9 cellular contexts compared by ENCODE assay signal in genomic region chr6:10425973-10426780, GRCh38. TPM values are rescaled to one million over a fixed set of nuclear protein-coding genes. Genes with fewer than 3 reads are reported as not detected.
DNase-seq lines count a peak whose midpoint lies in the region; ATAC-seq and TF ChIP-seq lines count a peak whose summit lies in the region.
"Had no signal": no experiment of that assay in that cellular context is flagged by ENCODE, and none has a peak within 500 bp of the region (broad histone marks: within the 10 kb centered on the region; RNA-seq: fewer than 3 reads in every experiment).

No MANE protein-coding gene starts in this region.

- intact Hi-C loops in psoas muscle (cut with DNase I): loop anchor here in 1 of 2 donors (10.0 kb wide), 1 partner anchor 391 kb away; no protein-coding TSS in a partner anchor

- CTCF ChIA-PET in T-cell (lab: Charles Lee): interaction anchor here (0.5 to 0.8 kb wide), 2 partner anchors 9 to 11 kb away, joined by 4 to 5 read pairs; partner anchors contain the start of gene TFAP2A (in 1 of the 2)

- POLR2A ChIA-PET in T-cell (lab: Charles Lee): no interaction called here

- H3K4me1 Mint-ChIP-seq in activated naive CD4-positive, alpha-beta T cell treated with anti-CD3 and anti-CD28 coated beads, Interleukin-2, amount 50 U/mL, for 24 hours: peaks cover 12% of the 10 kb centered on the region
- peaks cover 4 to 23% (median 13%) of the 10 kb centered on the region in 3 donors for H3K4me1 Mint-ChIP-seq in T-cell

- peaks cover 0 to 75% (median 30%) of the 10 kb centered on the region in 3 donors for H3K27me3 ChIP-seq in psoas muscle (ENCODE audit: insufficient read depth in 3 of 3, low read length in 2 of 3)

- peak overlapping the region; percentile 65 for H3K4me3 ChIP-seq in psoas muscle

- peaks cover 54% of the 10 kb centered on the region for H3K27me3 Mint-ChIP-seq in activated naive CD4-positive, alpha-beta T cell treated with anti-CD3 and anti-CD28 coated beads, Interleukin-2, amount 50 U/mL, for 24 hours
- peaks cover 64 to 74% of the 10 kb centered on the region in 2 donors for H3K27me3 Mint-ChIP-seq in T-cell

- ATAC-seq in HG03025 (IDR thresholded peaks at IDR 0.05; ENCODE audit: low FRiP score, unreplicated experiment) (peak; percentile 65), T-cell (replicated peaks in 1 of 4) (peak in 1 of 4 experiments; percentile 43), psoas muscle (peak in 3 of 4 donors; percentile 53 to 70 (median 61))
- ATAC-seq: HCT116 had no signal

- DNase-seq in activated naive CD4-positive, alpha-beta T cell treated with Interleukin-2 at 50 U/mL for 16 hours: no peak
- DNase-seq in T-cell (no peak), glomerular visceral epithelial cell (ENCODE audit: extremely low spot score) (peak; percentile 37), psoas muscle (peak in 1 of 2 donors; percentile 35), middle frontal gyrus (ENCODE audit: extremely low spot score, low spot score) (no peak), COLO829 (ENCODE audit: low spot score) (no peak)

- no peak for TF ChIP-seq CTCF in psoas muscle (IDR thresholded peaks at IDR 0.05)

- H3K4me1 ChIP-seq in psoas muscle: peaks cover 11% of the 10 kb centered on the region

- H3K4me3 Mint-ChIP-seq in activated naive CD4-positive, alpha-beta T cell treated with anti-CD3 and anti-CD28 coated beads, Interleukin-2, amount 50 U/mL, for 24 hours: peak overlapping the region; percentile 65
- H3K4me3 Mint-ChIP-seq in T-cell: peak overlapping the region; percentile 46 to 63 (median 54)

- no peak overlapping the region for H3K27ac Mint-ChIP-seq in activated naive CD4-positive, alpha-beta T cell treated with anti-CD3 and anti-CD28 coated beads, Interleukin-2, amount 50 U/mL, for 24 hours
- H3K27ac Mint-ChIP-seq in T-cell: no peak overlapping the region

- no peaks in the 10 kb centered on the region for H3K9me3 ChIP-seq in psoas muscle

- 2% methylated on average over 46 to 55 of the region's 55 CpGs for WGBS in psoas muscle, 3 donors

- H3K27ac ChIP-seq in psoas muscle: no peak overlapping the region

- H3K9me3 Mint-ChIP-seq in activated naive CD4-positive, alpha-beta T cell treated with anti-CD3 and anti-CD28 coated beads, Interleukin-2, amount 50 U/mL, for 24 hours: no peaks in the 10 kb centered on the region
- no peaks in the 10 kb centered on the region for H3K9me3 Mint-ChIP-seq in T-cell

- no peaks in the 10 kb centered on the region for H3K36me3 Mint-ChIP-seq in activated naive CD4-positive, alpha-beta T cell treated with anti-CD3 and anti-CD28 coated beads, Interleukin-2, amount 50 U/mL, for 24 hours
- H3K36me3 Mint-ChIP-seq in T-cell: no peaks in the 10 kb centered on the region

- H3K36me3 ChIP-seq in psoas muscle (ENCODE audit: insufficient read depth in 1 of 2, low read depth in 1 of 2): no peaks in the 10 kb centered on the region

RNA-seq across cellular contexts. Expression of gene TFAP2A, which starts 11.3 kb away (rescaled TPM):
- total RNA-seq in T-cell: under 1 TPM in 3 of 5 donors, not detected in 2; 0.15 to 0.69 (median 0.28) TPM
- total RNA-seq in psoas muscle: under 1 TPM in 1 of 4 donors, not detected in 3; 0.15 TPM
- under 1 TPM in 1 of 3 donors, not detected in 2; under 0.01 TPM for polyA plus RNA-seq in psoas muscle
